Comparison of ENCODE assay signal across 19 cellular contexts in genomic region chr9:123099548-123099947, GRCh38.
DNase-seq lines count a peak whose midpoint lies in the region; ATAC-seq and TF ChIP-seq lines count a peak whose summit lies in the region.
"Had no signal": no experiment of that assay in that cellular context is flagged by ENCODE, and none has a peak within 500 bp of the region (broad histone marks: within the 10 kb centered on the region; RNA-seq: fewer than 3 reads in every experiment).

No MANE protein-coding gene starts in this region.

- no peaks in the 10 kb centered on the region for H3K9me3 ChIP-seq in T-helper 17 cell (ENCODE audit: control insufficient read depth, low read length, poor library complexity, severe bottlenecking)
- no peaks in the 10 kb centered on the region for H3K9me3 ChIP-seq in esophagus muscularis mucosa
- H3K9me3 ChIP-seq in mesenchymal stem cell (ENCODE audit: control insufficient read depth, low read length): no peaks in the 10 kb centered on the region
- H3K9me3 ChIP-seq in body of pancreas: no peaks in the 10 kb centered on the region
- H3K9me3 ChIP-seq: MG63 had no signal

- no peaks in the 10 kb centered on the region for H4K20me1 ChIP-seq in GM23338 (replicated peaks; ENCODE audit: insufficient read depth)

- H3K79me2 ChIP-seq in GM23338 (replicated peaks; ENCODE audit: insufficient read depth): no peaks in the 10 kb centered on the region

- H3K36me3 Mint-ChIP-seq in GM23338 (ENCODE audit: low read depth) (peaks cover 71% of the 10 kb centered on the region), T-helper 17 cell (ENCODE audit: low read depth) (peaks cover 5% of the 10 kb centered on the region)

- H3K4me2 ChIP-seq in GM23338: no peak overlapping the region
- no peak overlapping the region for H3K4me2 ChIP-seq in mesenchymal stem cell (ENCODE audit: low read length, poor library complexity, severe bottlenecking)

- H3K4me1 ChIP-seq in GM23338 (ENCODE audit: insufficient read depth) (peaks cover 29% of the 10 kb centered on the region), esophagus muscularis mucosa (peaks cover 0 to 4% (median 0%) of the 10 kb centered on the region in 4 donors), mesenchymal stem cell (ENCODE audit: control insufficient read depth, insufficient read depth, low read depth, low read length) (peaks cover 16% of the 10 kb centered on the region), body of pancreas (no peaks in the 10 kb centered on the region)

- peak overlapping the region; percentile 73; the same call in 1 of the 2 replicates for H3K27ac ChIP-seq in GM23338 (ENCODE audit: low read depth)
- H3K27ac ChIP-seq in esophagus muscularis mucosa (replicated peaks in 1 of 4): no peak overlapping the region
- no peak overlapping the region for H3K27ac ChIP-seq in mesenchymal stem cell (ENCODE audit: low read length, poor library complexity, severe bottlenecking)
- H3K27ac ChIP-seq in body of pancreas: no peak overlapping the region

- H3F3A ChIP-seq in GM23338 (replicated peaks; ENCODE audit: low read depth): peaks cover 6% of the 10 kb centered on the region; the same call in 1 of the 2 replicates

- DNase-seq in GM23338 (ENCODE audit: low spot score): no peak
- DNase-seq in T-helper 17 cell: no peak
- peak; percentile 26 for DNase-seq in esophagus muscularis mucosa (ENCODE audit: extremely low spot score)
- DNase-seq in mesenchymal stem cell: no peak
- DNase-seq in hypothalamus (lab: John Stamatoyannopoulos, UW): no peak
- DNase-seq in NCI-H187 (lab: John Stamatoyannopoulos, UW): no peak
- no peak for DNase-seq in body of pancreas
- no peak for DNase-seq in posterior vena cava (ENCODE audit: low spot score)
- DNase-seq: Calu3, DMS79 treated with DMSO at 0.1 percent for 48 hours, GF-D8, KBM-7, MG63, NCI-H1105 treated with DMSO at 0.1 percent for 48 hours, NCI-H146, NCI-H2029, NCI-H69, RPMI8226, SHP77 had no signal

- TF ChIP-seq CTCF in GM23338 (conservative IDR thresholded peaks at IDR 0.05; ENCODE audit: low read depth in 2 of 2): no peak
- TF ChIP-seq CTCF in esophagus muscularis mucosa (IDR thresholded peaks at IDR 0.05): no peak
- TF ChIP-seq CTCF in body of pancreas (IDR thresholded peaks at IDR 0.05): no peak

- WGBS in esophagus muscularis mucosa: 97% methylated on average over 3 of the region's 3 CpGs
- over 99% methylated on average over 3 of the region's 3 CpGs for WGBS in mesenchymal stem cell
- 84 to 89% methylated on average over 3 of the region's 3 CpGs for WGBS in body of pancreas, 2 donors

- no peak overlapping the region for H3K9ac ChIP-seq in mesenchymal stem cell (ENCODE audit: low read length)

- no peak overlapping the region for H2AK5ac ChIP-seq in mesenchymal stem cell (ENCODE audit: low read length, severe bottlenecking)

- TF ChIP-seq EP300 in esophagus muscularis mucosa (IDR thresholded peaks at IDR 0.05): no peak

- ATAC-seq in GM23338 (no peak), T-helper 17 cell (no peak), body of pancreas (no peak)

- H4K91ac ChIP-seq in mesenchymal stem cell (ENCODE audit: low read length): peak overlapping the region; percentile 65

- H2BK15ac ChIP-seq in mesenchymal stem cell (ENCODE audit: low read depth, poor library complexity, severe bottlenecking): no peak overlapping the region

- no peak overlapping the region for H3K14ac ChIP-seq in mesenchymal stem cell (ENCODE audit: low read length in 2 of 2)

- H4K8ac ChIP-seq in mesenchymal stem cell (ENCODE audit: low read length): no peak overlapping the region

- no peak overlapping the region for H3K23ac ChIP-seq in mesenchymal stem cell (ENCODE audit: low read length in 2 of 2)

- H3K79me1 ChIP-seq in mesenchymal stem cell (replicated peaks; ENCODE audit: low read length, poor library complexity, severe bottlenecking): peaks cover 11% of the 10 kb centered on the region

- H3K4me3 Mint-ChIP-seq in GM23338 (no peak overlapping the region), T-helper 17 cell (no peak overlapping the region)

- TF ChIP-seq POLR2A in esophagus muscularis mucosa (IDR thresholded peaks at IDR 0.05; ENCODE audit: low read depth) (no peak), body of pancreas (IDR thresholded peaks at IDR 0.05) (no peak)

- H3K4me1 Mint-ChIP-seq in GM23338: peaks cover 53% of the 10 kb centered on the region
- H3K4me1 Mint-ChIP-seq in T-helper 17 cell: no peaks in the 10 kb centered on the region

- H2BK12ac ChIP-seq in mesenchymal stem cell (ENCODE audit: low read length in 2 of 2): peak overlapping the region in 1 of 2 experiments; percentile 50

- H2BK5ac ChIP-seq in mesenchymal stem cell (ENCODE audit: low read depth, low read length, poor library complexity, severe bottlenecking): no peak overlapping the region

- no peak overlapping the region for H3K4ac ChIP-seq in mesenchymal stem cell (ENCODE audit: low read depth in 1 of 2, low read length in 2 of 2)

- peaks cover 4% of the 10 kb centered on the region; the same call in 1 of the 2 replicates for H3K36me3 ChIP-seq in GM23338 (ENCODE audit: insufficient read depth)
- H3K36me3 ChIP-seq in esophagus muscularis mucosa: peaks cover 64 to 95% (median 88%) of the 10 kb centered on the region in 4 donors
- H3K36me3 ChIP-seq in mesenchymal stem cell (ENCODE audit: control insufficient read depth in 1 of 2, insufficient read depth in 2 of 2, low read depth in 1 of 2, low read length in 2 of 2): peaks cover 34 to 87% of the 10 kb centered on the region in 2 experiments
- H3K36me3 ChIP-seq in body of pancreas (replicated peaks in 1 of 2; ENCODE audit: insufficient read depth in 1 of 2, low read depth in 2 of 2): peaks cover 13 to 28% of the 10 kb centered on the region in 2 donors

- H2AFZ ChIP-seq in GM23338 (no peak overlapping the region), mesenchymal stem cell (ENCODE audit: low read depth, low read length) (no peak overlapping the region)

- intact Hi-C loops in esophagus muscularis mucosa (cut with DNase I): no loop called here
- intact Hi-C loops in body of pancreas (cut with DNase I): no loop called here
- intact Hi-C loops in posterior vena cava (cut with DNase I): loop anchor here in 1 of 2 donors (5.0 kb wide), 1 partner anchor 248 kb away; no protein-coding TSS in a partner anchor

- H2BK120ac ChIP-seq in mesenchymal stem cell (ENCODE audit: low read depth, low read length): no peak overlapping the region

- H3K18ac ChIP-seq in mesenchymal stem cell (ENCODE audit: low read depth in 1 of 2, low read length in 2 of 2): no peak overlapping the region

- no peaks in the 10 kb centered on the region for H3K27me3 Mint-ChIP-seq in GM23338 (ENCODE audit: insufficient read depth, low read depth, poor library complexity)
- H3K27me3 Mint-ChIP-seq in T-helper 17 cell: no peaks in the 10 kb centered on the region

- H3K27me3 ChIP-seq in GM23338 (ENCODE audit: insufficient read depth) (no peaks in the 10 kb centered on the region), esophagus muscularis mucosa (no peaks in the 10 kb centered on the region), mesenchymal stem cell (ENCODE audit: control insufficient read depth in 1 of 2, insufficient read depth in 1 of 2, low read length in 2 of 2) (no peaks in the 10 kb centered on the region), body of pancreas (no peaks in the 10 kb centered on the region)
- H3K27me3 ChIP-seq: MG63 had no signal

- H3K9me3 Mint-ChIP-seq in GM23338: no peaks in the 10 kb centered on the region

- H3K9me2 ChIP-seq in GM23338 (ENCODE audit: insufficient read depth): no peaks in the 10 kb centered on the region

- H3K27ac Mint-ChIP-seq in GM23338 (peak overlapping the region; percentile 68), T-helper 17 cell (peak overlapping the region; percentile 6)

- H3K4me3 ChIP-seq in GM23338 (no peak overlapping the region), esophagus muscularis mucosa (no peak overlapping the region), mesenchymal stem cell (ENCODE audit: insufficient read depth in 1 of 2, low read depth in 1 of 2, low read length in 2 of 2) (no peak overlapping the region), body of pancreas (no peak overlapping the region)
- H3K4me3 ChIP-seq: MG63 had no signal

TF ChIP-seq in GM23338, 12 proteins besides CTCF, POLR2A, EP300 and RAD21 (continues in another document):
- no peak for TF ChIP-seq ZNF114 (CRISPR knock-in tag; IDR thresholded peaks at IDR 0.05)
- TF ChIP-seq STAT1 (IDR thresholded peaks at IDR 0.05; ENCODE audit: unreplicated experiment): no peak
- no peak for TF ChIP-seq POLR2AphosphoS5 (IDR thresholded peaks at IDR 0.05; ENCODE audit: low read depth)
- no peak for TF ChIP-seq ZNF331 (CRISPR knock-in tag; IDR thresholded peaks at IDR 0.05; ENCODE audit: low read depth)
- no peak for TF ChIP-seq NANOG (IDR thresholded peaks at IDR 0.05; ENCODE audit: borderline replicate concordance)
